Comparison of ENCODE assay signal across 14 cellular contexts in the genomic region with DNA sequence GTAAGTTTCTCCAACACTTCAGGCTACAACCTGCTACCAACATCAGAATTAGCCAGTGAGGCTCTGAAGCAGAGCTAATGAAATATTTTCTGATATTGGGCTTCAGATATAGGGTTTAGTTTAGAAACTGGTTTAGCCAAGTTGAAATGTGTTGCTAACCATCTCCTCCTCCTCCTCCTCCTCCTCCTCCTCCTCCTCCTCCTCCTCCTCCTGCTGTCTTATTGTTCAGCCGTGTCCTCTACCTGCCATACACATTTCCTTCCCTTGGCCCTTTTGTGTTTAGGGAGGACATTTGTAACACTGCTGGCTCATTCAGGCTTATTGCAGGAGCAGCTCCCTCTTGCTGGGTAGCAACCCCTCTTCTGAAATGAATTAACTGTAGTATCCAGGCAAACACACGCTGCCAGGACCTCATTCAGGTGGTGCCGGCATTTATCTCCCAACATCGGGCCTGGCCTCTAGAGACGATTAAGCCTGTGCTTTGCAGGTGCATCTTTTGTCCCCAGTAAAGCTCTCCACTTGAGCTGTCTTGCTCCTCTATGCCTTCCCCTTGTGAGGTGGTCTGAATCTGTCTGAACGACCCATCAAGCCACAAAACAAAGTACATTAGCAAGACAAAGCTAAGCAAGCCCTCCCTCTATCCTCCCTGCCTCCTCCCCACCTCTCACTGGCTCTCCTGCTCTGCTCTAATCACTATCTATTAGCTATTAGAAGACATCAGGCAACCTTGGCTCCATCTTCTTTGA.
A peak's percentile ranks its signal among the peaks of the same experiment; 100 is the strongest.
DNase-seq lines count a peak whose midpoint lies in the region; ATAC-seq, FAIRE-seq and TF ChIP-seq lines count a peak whose summit lies in the region.
"Had no signal": no experiment of that assay in that cellular context is flagged by ENCODE, and none has a peak within 500 bp of the region (broad histone marks: within the 10 kb centered on the region; RNA-seq: fewer than 3 reads in every experiment).

No MANE protein-coding gene starts in this region.

- TF ChIP-seq CTCF in lower leg skin (IDR thresholded peaks at IDR 0.05) (no peak), prostate gland (IDR thresholded peaks at IDR 0.05) (no peak)

- no peaks in the 10 kb centered on the region for H3K9me3 Mint-ChIP-seq in stimulated activated naive CD8-positive, alpha-beta T cell treated with anti-CD3 and anti-CD28 coated beads, Interleukin-15, amount 100 ng/mL, for 72 hours

- no peak for FAIRE-seq in RCC 7860 (lab: Jason Lieb, UNC)

- intact Hi-C loops in lower leg skin (cut with DNase I; ENCODE audit: low total_unique reads) (no loop called here), prostate gland (cut with DNase I) (no loop called here)

- H3K4me1 Mint-ChIP-seq in stimulated activated naive CD8-positive, alpha-beta T cell treated with anti-CD3 and anti-CD28 coated beads, Interleukin-15, amount 100 ng/mL, for 72 hours = peaks cover 47% of the 10 kb centered on the region

- H3K27ac ChIP-seq in prostate gland = no peak overlapping the region
- H3K27ac ChIP-seq: ovary, PC-9, thoracic aorta had no signal

- H3K4me3 Mint-ChIP-seq in stimulated activated naive CD8-positive, alpha-beta T cell treated with anti-CD3 and anti-CD28 coated beads, Interleukin-15, amount 100 ng/mL, for 72 hours = no peak overlapping the region

- H3K4me1 ChIP-seq in prostate gland (replicated peaks) = no peaks in the 10 kb centered on the region

- H3K4me3 ChIP-seq in lower leg skin (ENCODE audit: low read depth, poor library complexity, severe bottlenecking) (no peak overlapping the region), prostate gland (no peak overlapping the region)
- H3K4me3 ChIP-seq: ovary, PC-9, thoracic aorta had no signal

- no peaks in the 10 kb centered on the region for H3K9me3 ChIP-seq in prostate gland
- H3K9me3 ChIP-seq: ovary, thoracic aorta had no signal

- ATAC-seq in stimulated activated naive CD8-positive, alpha-beta T cell treated with anti-CD3 and anti-CD28 coated beads, Interleukin-15, amount 100 ng/mL, for 72 hours = no peak
- ATAC-seq in stimulated activated naive CD8-positive, alpha-beta T cell treated with anti-CD3 and anti-CD28 coated beads, Interleukin-15, Interleukin-2, amounts not matched to agents 100 U/mL and 50 U/mL, for 24 hours = no peak

- peak overlapping the region; percentile 83 to 97 for H3K27ac Mint-ChIP-seq in stimulated activated naive CD8-positive, alpha-beta T cell treated with anti-CD3 and anti-CD28 coated beads, Interleukin-15, amount 100 ng/mL, for 72 hours

- no peaks in the 10 kb centered on the region for H3K27me3 ChIP-seq in prostate gland (replicated peaks; ENCODE audit: insufficient read depth)
- H3K27me3 ChIP-seq: ovary had no signal

- TF ChIP-seq POLR2A in lower leg skin (IDR thresholded peaks at IDR 0.05) = no peak
- no peak for TF ChIP-seq POLR2A in prostate gland (IDR thresholded peaks at IDR 0.05)

- H3K27me3 Mint-ChIP-seq in stimulated activated naive CD8-positive, alpha-beta T cell treated with anti-CD3 and anti-CD28 coated beads, Interleukin-15, amount 100 ng/mL, for 72 hours = no peaks in the 10 kb centered on the region

- no peak for DNase-seq in stimulated activated naive CD8-positive, alpha-beta T cell treated with anti-CD3 and anti-CD28 coated beads, Interleukin-15, amount 100 ng/mL, for 72 hours
- no peak for DNase-seq in stimulated activated naive CD8-positive, alpha-beta T cell treated with anti-CD3 and anti-CD28 coated beads, Interleukin-15, Interleukin-2, amounts not matched to agents 100 U/mL and 50 U/mL, for 24 hours
- DNase-seq in NCI-H774 (lab: John Stamatoyannopoulos, UW) (peak; percentile 32), iPS DF 4.7 (ENCODE audit: extremely low read depth, low spot score) (peak; percentile 46), lower leg skin (ENCODE audit: low spot score in 2 of 2) (no peak), RCC 7860 (ENCODE audit: low spot score) (no peak), prostate gland (ENCODE audit: low spot score) (no peak), dedifferentiated amniotic fluid mesenchymal stem cell (ENCODE audit: extremely low spot score) (no peak)
- DNase-seq: HCEC 1CT, Karpas-422, NCI-H2227 treated with DMSO at 0.1 percent for 48 hours, ovary, PC-9 had no signal

- no peaks in the 10 kb centered on the region for H3K36me3 ChIP-seq in prostate gland
- H3K36me3 ChIP-seq: ovary, thoracic aorta had no signal

- WGBS in lower leg skin, 2 donors = 61 to 67% methylated on average over 6 of the region's 6 CpGs
- WGBS in prostate gland = 57% methylated on average over 6 of the region's 6 CpGs

Comparison
In these comparisons a context has a peak if more than half of its experiments do, and no peak if none do; other contexts are left out.
1. DNase-seq: peak in NCI-H774 (single experiment) and iPS DF 4.7 (single experiment); none in stimulated activated naive CD8-positive, alpha-beta T cell treated with anti-CD3 and anti-CD28 coated beads, Interleukin-15, amount 100 ng/mL, for 72 hours (0 of 2), stimulated activated naive CD8-positive, alpha-beta T cell treated with anti-CD3 and anti-CD28 coated beads, Interleukin-15, Interleukin-2, amounts not matched to agents 100 U/mL and 50 U/mL, for 24 hours (single experiment), lower leg skin (0 of 2), RCC 7860 (single experiment), prostate gland (single experiment) and dedifferentiated amniotic fluid mesenchymal stem cell (single experiment).